ENCODE assay signal across 9 cellular contexts in the genomic region with DNA sequence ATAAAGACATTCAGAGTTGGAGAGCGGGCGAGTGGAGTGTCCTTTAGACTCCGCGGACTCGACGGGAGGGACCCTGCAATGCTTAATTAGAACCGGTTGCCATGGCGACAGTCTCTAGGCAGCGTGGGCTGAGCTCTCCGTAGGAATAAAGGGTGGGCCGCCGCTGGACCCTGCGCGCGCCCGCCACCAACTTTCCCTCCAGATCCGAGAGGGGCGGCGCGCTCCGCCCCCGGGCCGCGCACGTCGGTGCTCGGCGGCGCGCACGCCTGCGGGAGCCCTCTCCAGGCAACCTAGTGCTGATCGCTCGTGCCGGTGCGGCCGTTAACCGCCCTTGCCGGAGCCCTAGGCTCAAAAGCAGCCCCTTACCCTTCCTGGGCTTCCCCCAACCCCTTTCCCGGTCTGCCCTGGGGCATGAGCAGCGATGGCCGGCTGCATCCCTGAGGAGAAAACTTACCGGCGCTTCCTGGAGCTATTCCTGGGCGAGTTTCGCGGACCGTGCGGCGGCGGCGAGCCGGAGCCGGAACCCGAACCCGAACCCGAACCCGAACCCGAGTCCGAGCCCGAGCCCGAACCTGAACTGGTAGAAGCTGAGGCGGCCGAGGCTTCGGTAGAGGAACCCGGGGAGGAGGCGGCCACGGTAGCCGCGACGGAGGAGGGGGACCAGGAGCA. TPM values are rescaled to one million over a fixed set of nuclear protein-coding genes. Genes with fewer than 3 reads are reported as not detected.
DNase-seq lines count a peak whose midpoint lies in the region; ATAC-seq, FAIRE-seq and TF ChIP-seq lines count a peak whose summit lies in the region.
"Had no signal": no experiment of that assay in that cellular context is flagged by ENCODE, and none has a peak within 500 bp of the region (broad histone marks: within the 10 kb centered on the region; RNA-seq: fewer than 3 reads in every experiment).

A gene (plus strand): TSS at position 278 of the 669 bp plus-strand sequence.

- H3K9me3 ChIP-seq in K562 (replicated peaks; ENCODE audit: control insufficient read depth, insufficient read depth, low read depth, low read length) (no peaks in the 10 kb centered on the region), iPS-18a (ENCODE audit: control insufficient read depth, low read depth, low read length) (no peaks in the 10 kb centered on the region), gastrocnemius medialis (no peaks in the 10 kb centered on the region)

- peak within 1 kb of the TSS; percentile 88 for H3K4me2 ChIP-seq in K562 (ENCODE audit: insufficient read depth, low read length)

- H3K27ac ChIP-seq in K562 (ENCODE audit: extremely low read depth, low read depth, low read length) (0 out of 3 replicates have a peak within 1 kb of the TSS, but pooled peaks have one; percentile 26), iPS-18a (ENCODE audit: low read length) (no peak within 1 kb of the TSS), gastrocnemius medialis (no peak within 1 kb of the TSS)

- no peaks in the 10 kb centered on the region for H3K9me1 ChIP-seq in K562 (ENCODE audit: control insufficient read depth, insufficient read depth, low read length)

- no peak for TF ChIP-seq RAD21 in K562 (CRISPR knock-in tag; conservative IDR thresholded peaks at IDR 0.05 in 1 of 2, IDR thresholded peaks at IDR 0.05 in 1 of 2)

- H2AFZ ChIP-seq in K562 (ENCODE audit: low read depth, low read length) = peak within 1 kb of the TSS; percentile 91

- no peak for TF ChIP-seq POLR2A in K562 (conservative IDR thresholded peaks at IDR 0.05)
- no peak for TF ChIP-seq POLR2A in gastrocnemius medialis (IDR thresholded peaks at IDR 0.05)

- peak; percentile 9 for FAIRE-seq in GM18507 (lab: Jason Lieb, UNC)
- FAIRE-seq in K562 (lab: Jason Lieb, UNC) = no peak

- DNase-seq in GM18507 (ENCODE audit: extremely low spot score, insufficient read length, low read depth) = peak; percentile 53
- peak; percentile 97 for DNase-seq in NCI-H146 (lab: John Stamatoyannopoulos, UW)
- peak in 4 of 5 experiments; percentile 9 to 71 (median 16) for DNase-seq in T-helper 2 cell
- peak; percentile 81 to 88 (median 84) for DNase-seq in K562 (ENCODE audit: extremely low read depth in 1 of 4, low spot score in 3 of 4)
- DNase-seq in gastrocnemius medialis = no peak

- ATAC-seq in K562 = peak; percentile 89
- no peak for ATAC-seq in gastrocnemius medialis
- no peak for ATAC-seq in GM21619 (IDR thresholded peaks at IDR 0.05; ENCODE audit: unreplicated experiment)
- ATAC-seq in HG02571 (IDR thresholded peaks at IDR 0.05; ENCODE audit: unreplicated experiment) = no peak

- peaks cover 8% of the 10 kb centered on the region; the same call in 1 of the 3 replicates for H3K79me2 ChIP-seq in K562 (ENCODE audit: control insufficient read depth, insufficient read depth, low read length)

- BruUV-seq in K562 (replicated peaks; lab: Mats Ljungman, UMichigan) = no TSS peak

- no peak for TF ChIP-seq EP300 in K562 (IDR thresholded peaks at IDR 0.05; ENCODE audit: low read length)

- H3K4me3 ChIP-seq in K562 = peak within 1 kb of the TSS; percentile 70
- peak within 1 kb of the TSS; percentile 92 for H3K4me3 ChIP-seq in iPS-18a (ENCODE audit: low read length)
- peak within 1 kb of the TSS; percentile 46 to 54 (median 50) for H3K4me3 ChIP-seq in gastrocnemius medialis

- no peaks in the 10 kb centered on the region for H4K20me1 ChIP-seq in K562 (replicated peaks; ENCODE audit: control insufficient read depth, insufficient read depth, low read length)

- CTCF ChIA-PET in K562 (lab: Yijun Ruan, JAX; ENCODE audit: low intra/inter-chr PET ratio) = no interaction called here

- H3K9ac ChIP-seq in K562 (ENCODE audit: insufficient read depth in 1 of 2, low read depth in 2 of 2, low read length in 2 of 2) (peak within 1 kb of the TSS; percentile 31 to 93; a peak in 3 of 4 replicates), iPS-18a (ENCODE audit: low read length) (peak within 1 kb of the TSS; percentile 53)

- POLR2A ChIA-PET in K562 (lab: Yijun Ruan, JAX) = interaction anchor here (0.9 to 3.4 kb wide), 6 partner anchors 8 to 124 kb away, joined by 3 to 20 read pairs (median 4); no protein-coding TSS in a partner anchor

- in situ Hi-C loops in K562 (cut with MboI) (no loop called here), gastrocnemius medialis (cut with MboI; ENCODE audit: low sequenced_read_pairs in 4 of 4) (no loop called here)

- no peak for TF ChIP-seq CTCF in K562 (IDR thresholded peaks at IDR 0.05 in 2 of 3, conservative IDR thresholded peaks at IDR 0.05 in 1 of 3; ENCODE audit: insufficient read depth in 2 of 3, low read depth in 1 of 3, low read length in 3 of 3)
- no peak for TF ChIP-seq CTCF in gastrocnemius medialis (IDR thresholded peaks at IDR 0.05 in 4 of 5, conservative IDR thresholded peaks at IDR 0.05 in 1 of 5)

- H3K4me1 ChIP-seq in K562 (replicated peaks in 1 of 2; ENCODE audit: control insufficient read depth in 2 of 2, insufficient read depth in 2 of 2, low read length in 2 of 2) (peaks cover 6 to 14% of the 10 kb centered on the region in 2 experiments; a peak in 4 of 5 replicates), iPS-18a (ENCODE audit: control insufficient read depth, low read depth, low read length) (peaks cover 8% of the 10 kb centered on the region), gastrocnemius medialis (peaks cover 0 to 7% of the 10 kb centered on the region in 2 donors)

- WGBS in K562 (ENCODE audit: insufficient coverage, low coverage, missing lambda C conversion rate) = 3% methylated on average over 70 of the region's 71 CpGs

- H3K36me3 ChIP-seq in K562 (ENCODE audit: control insufficient read depth, insufficient read depth, low read length) (no peaks in the 10 kb centered on the region), iPS-18a (ENCODE audit: control insufficient read depth, low read depth, low read length) (no peaks in the 10 kb centered on the region), gastrocnemius medialis (no peaks in the 10 kb centered on the region)

- intact Hi-C loops in K562 (cut with micrococcal nuclease) = no loop called here
- intact Hi-C loops in gastrocnemius medialis (cut with DNase I; ENCODE audit: low total_unique reads) = no loop called here

- H3K27me3 ChIP-seq in K562 (ENCODE audit: control insufficient read depth in 2 of 2, insufficient read depth in 2 of 2, low read length in 2 of 2) = no peaks in the 10 kb centered on the region
- peaks cover 22% of the 10 kb centered on the region for H3K27me3 ChIP-seq in iPS-18a (ENCODE audit: control insufficient read depth, insufficient read depth, low read length)
- peaks cover 57 to 61% (median 59%) of the 10 kb centered on the region in 3 donors for H3K27me3 ChIP-seq in gastrocnemius medialis

TF ChIP-seq in K562, 482 proteins besides CTCF, POLR2A, EP300 and RAD21 (continues in another document):
- TF ChIP-seq CBX1 (IDR thresholded peaks at IDR 0.05; ENCODE audit: low read depth) (no peak), TEAD1 (CRISPR knock-in tag; IDR thresholded peaks at IDR 0.05) (0 out of 4 replicates have a peak, but pooled peaks of 1 of the 2 experiments have one; percentile 18)

RNA-seq across cellular contexts. Expression of the gene that starts here (rescaled TPM):
- total RNA-seq in K562 (2011; cell fraction: chromatin; rRNA removed; ENCODE audit: low replicate concordance) = 0.21 and 0.97 TPM in 2 replicates
- total RNA-seq in K562 (2011; cell fraction: nucleolus; rRNA removed) = 0.33 and 0.39 TPM in 2 replicates
- total RNA-seq in K562 (2011; cell fraction: nucleoplasm; rRNA removed) = 0.44 and 0.76 TPM in 2 replicates
- total RNA-seq in K562 (2014; rRNA removed) (4.7 and 5.3 TPM in 2 replicates), K562 (2014; rRNA removed; fragmentation: Illumina TruSeq; extraction: Trizol) (5.2 and 5.6 TPM in 2 replicates), K562 (2015; rRNA removed; fragmentation: Illumina TruSeq; extraction: Trizol) (4.1 and 5.2 TPM in 2 replicates), K562 (2021) (5.7 and 5.9 TPM in 2 replicates), gastrocnemius medialis (under 1 TPM in 2 of 4 donors, not detected in 2; 0.04 to 0.07 TPM)
- polyA plus RNA-seq in K562 (2011; rRNA removed) (1.7 and 3.6 TPM in 2 replicates), K562 (2014; fragmentation: Illumina TruSeq; extraction: Trizol) (4.8 and 5.7 TPM in 2 replicates), K562 (2014; fragmentation: Nextera tagmentation; extraction: Ambion mirVana) (1 to 10 TPM; 1.0 to 1.8 TPM), K562 (2014; rRNA removed) (2.8 and 3.2 TPM in 2 replicates)
- 0.40 and 2.5 TPM in 2 replicates for polyA plus RNA-seq in K562 (2011; cell fraction: cytosol; rRNA removed)
- 0.63 and 2.2 TPM in 2 replicates for polyA plus RNA-seq in K562 (2011; cell fraction: nucleus; rRNA removed)
- 3.5 and 8.1 TPM in 2 replicates for polyA plus RNA-seq in K562 (2012)
- 3.2 and 9.3 TPM in 2 replicates for polyA minus RNA-seq in K562 (2011; rRNA and poly(A)+ RNA removed)
- polyA minus RNA-seq in K562 (2011; cell fraction: cytosol; rRNA and poly(A)+ RNA removed) = 1.6 and 3.1 TPM in 2 replicates
- 0.40 and 1.8 TPM in 2 replicates for polyA minus RNA-seq in K562 (2011; cell fraction: nucleus; rRNA and poly(A)+ RNA removed)
- total RNA-seq: pulmonary artery endothelial cell had no signal

Comparison
In these comparisons a context has a peak if more than half of its experiments do, and no peak if none do; other contexts are left out.
1. DNase-seq: peak in GM18507 (single experiment), NCI-H146 (single experiment), T-helper 2 cell (4 of 5) and K562 (4 of 4); none in gastrocnemius medialis (0 of 2).
2. Peak in every context shown above with its lines, with median percentiles within 50 percentile points of each other: H3K4me3 ChIP-seq.